In the genomic region with DNA sequence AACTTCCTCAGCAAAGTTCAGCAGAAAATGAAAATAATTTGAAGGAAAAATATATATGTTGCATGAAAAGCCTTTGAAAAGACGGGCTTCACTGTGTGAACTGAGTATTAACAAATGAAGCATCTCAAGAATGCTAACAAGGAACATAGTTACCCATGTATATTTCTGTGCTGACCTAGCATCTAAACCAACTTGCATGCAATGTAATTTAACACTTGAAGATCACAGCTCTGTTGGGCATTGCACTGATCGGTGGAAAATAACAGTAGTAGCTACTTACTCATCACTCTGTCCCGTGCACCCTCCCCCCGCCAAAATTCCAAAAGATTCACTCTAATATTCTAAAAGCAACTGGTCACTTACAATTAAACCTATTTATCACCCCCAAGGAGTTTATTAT, we compare ENCODE assay signal across 19 cellular contexts.
DNase-seq lines count a peak whose midpoint lies in the region; ATAC-seq, FAIRE-seq and TF ChIP-seq lines count a peak whose summit lies in the region.
"Had no signal": no experiment of that assay in that cellular context is flagged by ENCODE, and none has a peak within 500 bp of the region (broad histone marks: within the 10 kb centered on the region; RNA-seq: fewer than 3 reads in every experiment).

No MANE protein-coding gene starts in this region.

- DNase-seq in AG04449 (ENCODE audit: low read depth, low spot score) = peak; percentile 9
- DNase-seq in fibroblast of villous mesenchyme (ENCODE audit: low read depth) = peak; percentile 7
- DNase-seq in myocyte (ENCODE audit: low read depth) = peak; percentile 31
- DNase-seq in GM19239 (ENCODE audit: insufficient read length, low spot score) = no peak
- DNase-seq in tibial nerve (ENCODE audit: low spot score in 2 of 2) = no peak
- DNase-seq in NK-92 treated with Interleukin-12 subunit alpha and Interleukin-12 subunit beta, amount 100 ng/mL, for 24 hours (lab: John Stamatoyannopoulos, UW) = no peak
- DNase-seq: C1 segment of cervical spinal cord, COR-L47, KBM-7, NCI-H1092, NCI-H1694, NCI-H2107, NCI-H226, NCI-H526 treated with DMSO at 0.1 percent for 48 hours had no signal

- no peaks in the 10 kb centered on the region for H3K27me3 ChIP-seq in tibial nerve
- H3K27me3 ChIP-seq: SJSA1 had no signal

- no peak for ATAC-seq in GM21723 (IDR thresholded peaks at IDR 0.05; ENCODE audit: unreplicated experiment)

- CTCF ChIA-PET in AG04449 (lab: Yijun Ruan, JAX) = no interaction called here

- H3K27ac ChIP-seq in VCaP (peak overlapping the region; percentile 98), tibial nerve (no peak overlapping the region)
- H3K27ac ChIP-seq: 22Rv1, SJSA1 had no signal

- no peak for TF ChIP-seq EP300 in tibial nerve (IDR thresholded peaks at IDR 0.05)

- no peak for TF ChIP-seq POLR2A in tibial nerve (IDR thresholded peaks at IDR 0.05)

- no peak for TF ChIP-seq CTCF in AG04449 (IDR thresholded peaks at IDR 0.05; ENCODE audit: insufficient read depth, low read length, missing control alignments)
- no peak for TF ChIP-seq CTCF in VCaP (conservative IDR thresholded peaks at IDR 0.05)
- no peak for TF ChIP-seq CTCF in fibroblast of villous mesenchyme (IDR thresholded peaks at IDR 0.05; ENCODE audit: insufficient read depth, low read depth, low read length)
- TF ChIP-seq CTCF in tibial nerve (IDR thresholded peaks at IDR 0.05) = no peak

- no peaks in the 10 kb centered on the region for H3K9me3 ChIP-seq in tibial nerve
- H3K9me3 ChIP-seq: SJSA1 had no signal

- WGBS in tibial nerve, 2 donors = 45 to 51% methylated on average over 4 of the region's 4 CpGs

- H3K36me3 ChIP-seq in tibial nerve = no peaks in the 10 kb centered on the region
- H3K36me3 ChIP-seq: SJSA1 had no signal

- POLR2A ChIA-PET in AG04449 (lab: Yijun Ruan, JAX) = no interaction called here

- no peaks in the 10 kb centered on the region for H3K4me1 ChIP-seq in tibial nerve
- H3K4me1 ChIP-seq: SJSA1 had no signal

- no peak for FAIRE-seq in GM19239 (lab: Jason Lieb, UNC)
- FAIRE-seq: GM12891 had no signal

- H3K4me3 ChIP-seq in AG04449 (ENCODE audit: low read depth, low read length) = no peak overlapping the region
- no peak overlapping the region for H3K4me3 ChIP-seq in fibroblast of villous mesenchyme (ENCODE audit: low read depth, low read length)
- H3K4me3 ChIP-seq in tibial nerve = no peak overlapping the region
- H3K4me3 ChIP-seq: SJSA1 had no signal

Comparison
In these comparisons a context has a peak if more than half of its experiments do, and no peak if none do; other contexts are left out.
1. DNase-seq: peak in AG04449 (single experiment), fibroblast of villous mesenchyme (single experiment) and myocyte (single experiment); none in GM19239 (single experiment), tibial nerve (0 of 2) and NK-92 treated with Interleukin-12 subunit alpha and Interleukin-12 subunit beta, amount 100 ng/mL, for 24 hours (single experiment).